Comparison of ENCODE assay signal across 8 cellular contexts in genomic region chrX:103629295-103630170, GRCh38. TPM values are rescaled to one million over a fixed set of nuclear protein-coding genes. Genes with fewer than 3 reads are reported as not detected.
DNase-seq lines count a peak whose midpoint lies in the region; ATAC-seq and TF ChIP-seq lines count a peak whose summit lies in the region.

No MANE protein-coding gene starts in this region.

- peak; percentile 52 for TF ChIP-seq CTCF in 22Rv1 (IDR thresholded peaks at IDR 0.05)
- peak; percentile 49 for TF ChIP-seq CTCF in GM13977 (IDR thresholded peaks at IDR 0.05; ENCODE audit: extremely low read depth, insufficient read depth, missing control alignments)
- TF ChIP-seq CTCF in neural progenitor cell (IDR thresholded peaks at IDR 0.05): peak; percentile 59

- peak; percentile 21 for DNase-seq in GM13977 (ENCODE audit: low spot score)
- DNase-seq in NCI-H748 (lab: John Stamatoyannopoulos, UW; ENCODE audit: unreplicated experiment): peak; percentile 74
- peak; percentile 75 for DNase-seq in globus pallidus (ENCODE audit: low spot score)
- DNase-seq in neural progenitor cell (ENCODE audit: low spot score): peak; percentile 85

- peaks cover 29% of the 10 kb centered on the region for H3F3A ChIP-seq in neural progenitor cell (ENCODE audit: low read depth)

- H3K4me1 Mint-ChIP-seq in activated naive CD4-positive, alpha-beta T cell treated with anti-CD3 and anti-CD28 coated beads, Interleukin-2, amount 50 U/mL, for 24 hours: peaks cover 24% of the 10 kb centered on the region
- peaks cover 35% of the 10 kb centered on the region for H3K4me1 Mint-ChIP-seq in neural progenitor cell

- peak overlapping the region; percentile 84 for H3K4me3 Mint-ChIP-seq in activated naive CD4-positive, alpha-beta T cell treated with anti-CD3 and anti-CD28 coated beads, Interleukin-2, amount 50 U/mL, for 24 hours
- peak overlapping the region; percentile 84 for H3K4me3 Mint-ChIP-seq in neural progenitor cell

- no peaks in the 10 kb centered on the region for H4K20me1 ChIP-seq in neural progenitor cell (ENCODE audit: low read depth)

- no peaks in the 10 kb centered on the region for H3K27me3 ChIP-seq in neural progenitor cell

- ATAC-seq in HG03442 (IDR thresholded peaks at IDR 0.05; ENCODE audit: unreplicated experiment) (peak; percentile 46), GM19455 (IDR thresholded peaks at IDR 0.05; ENCODE audit: unreplicated experiment) (no peak)

- H3K79me2 ChIP-seq in neural progenitor cell (ENCODE audit: low read depth): peaks cover 10% of the 10 kb centered on the region

- H3K9ac ChIP-seq in neural progenitor cell: no peak overlapping the region

- no peaks in the 10 kb centered on the region for H3K9me3 Mint-ChIP-seq in activated naive CD4-positive, alpha-beta T cell treated with anti-CD3 and anti-CD28 coated beads, Interleukin-2, amount 50 U/mL, for 24 hours
- no peaks in the 10 kb centered on the region for H3K9me3 Mint-ChIP-seq in neural progenitor cell

- no peaks in the 10 kb centered on the region for H3K27me3 Mint-ChIP-seq in activated naive CD4-positive, alpha-beta T cell treated with anti-CD3 and anti-CD28 coated beads, Interleukin-2, amount 50 U/mL, for 24 hours
- peaks cover 7% of the 10 kb centered on the region for H3K27me3 Mint-ChIP-seq in neural progenitor cell (ENCODE audit: insufficient read depth, low read depth)

- peak overlapping the region; percentile 61 for H3K4me3 ChIP-seq in neural progenitor cell

- H3K4me2 ChIP-seq in neural progenitor cell: peak overlapping the region; percentile 80

- H3K27ac ChIP-seq in 22Rv1: peak overlapping the region; percentile 79
- H3K27ac ChIP-seq in neural progenitor cell: peak overlapping the region; percentile 85

- peak overlapping the region; percentile 44 for H2AFZ ChIP-seq in neural progenitor cell (replicated peaks)

- in situ Hi-C loops in GM13977 (cut with MboI; ENCODE audit: low pct_unique_long_range_greater_than_20kb, low sequenced_read_pairs, unreplicated experiment): loop anchor here (25.0 kb wide), 1 partner anchor 92 kb away; no protein-coding TSS in a partner anchor

- H3K36me3 ChIP-seq in neural progenitor cell: no peaks in the 10 kb centered on the region

- H3K36me3 Mint-ChIP-seq in activated naive CD4-positive, alpha-beta T cell treated with anti-CD3 and anti-CD28 coated beads, Interleukin-2, amount 50 U/mL, for 24 hours: no peaks in the 10 kb centered on the region
- H3K36me3 Mint-ChIP-seq in neural progenitor cell: no peaks in the 10 kb centered on the region

- peak overlapping the region; percentile 75 for H3K27ac Mint-ChIP-seq in activated naive CD4-positive, alpha-beta T cell treated with anti-CD3 and anti-CD28 coated beads, Interleukin-2, amount 50 U/mL, for 24 hours
- H3K27ac Mint-ChIP-seq in neural progenitor cell: peak overlapping the region; percentile 3

- H3K9me3 ChIP-seq in neural progenitor cell (ENCODE audit: low read depth): no peaks in the 10 kb centered on the region

- peaks cover 13% of the 10 kb centered on the region for H3K4me1 ChIP-seq in neural progenitor cell

RNA-seq across cellular contexts. Expression of gene TCEAL1, which starts 0.8 kb away (rescaled TPM):
- 15.4 and 17.0 TPM in 2 replicates for total RNA-seq in neural progenitor cell (ENCODE audit: low replicate concordance)

RNA-seq across cellular contexts. Expression of gene TCEAL3, which starts 21.8 kb away (rescaled TPM):
- 12.0 and 12.3 TPM in 2 replicates for total RNA-seq in neural progenitor cell (ENCODE audit: low replicate concordance)

RNA-seq across cellular contexts. Expression of gene TCEAL4, which starts 44.2 kb away (rescaled TPM):
- total RNA-seq in neural progenitor cell (ENCODE audit: low replicate concordance): 40.3 and 48.7 TPM in 2 replicates

RNA-seq across cellular contexts. Expression of gene MORF4L2, which starts 57.0 kb away (rescaled TPM):
- total RNA-seq in neural progenitor cell (ENCODE audit: low replicate concordance): 879 and 1,394 TPM in 2 replicates

Comparison
In these comparisons a context has a peak if more than half of its experiments do, and no peak if none do; other contexts are left out.
1. DNase-seq: peak in every context shown above with its lines; median percentile 85 in neural progenitor cell; 75 in globus pallidus; 74 in NCI-H748; 21 in GM13977.